Comparison of ENCODE assay signal across 25 cellular contexts in genomic region chr5:178228609-178229008, GRCh38. TPM values are rescaled to one million over a fixed set of nuclear protein-coding genes. Genes with fewer than 3 reads are reported as not detected.
"Had no signal": no experiment of that assay in that cellular context is flagged by ENCODE, and none has a peak within 500 bp of the region (broad histone marks: within the 10 kb centered on the region; RNA-seq: fewer than 3 reads in every experiment).

No MANE protein-coding gene starts in this region.

- H3K4me3 ChIP-seq: left lung, skin epidermis, thoracic aorta had no signal

- H3K4me3 Mint-ChIP-seq: activated B cell treated with CpG ODN at 0.5 μM for 24 hours; activated CD4-positive, alpha-beta memory T cell treated with anti-CD3 and anti-CD28 coated beads for 36 hours; activated CD8-positive, alpha-beta memory T cell treated with anti-CD3 and anti-CD28 coated beads, Interleukin-2, amount 10 ng/mL, durations not matched to agents 7 days and 5 days; memory B cell; stimulated activated memory B cell treated with anti-CD40 and anti-IgM and Interleukin-4, amounts not matched to agents 10 μg/mL and 1 μg/mL and 100 μg/mL, for 72 hours had no signal

- H3K27ac ChIP-seq: dorsolateral prefrontal cortex, left lung, skin epidermis, thoracic aorta had no signal

- H3K27ac Mint-ChIP-seq: activated B cell treated with CpG ODN at 0.5 μM for 24 hours; activated CD4-positive, alpha-beta memory T cell treated with anti-CD3 and anti-CD28 coated beads for 36 hours; stimulated activated memory B cell treated with anti-CD40 and anti-IgM and Interleukin-4, amounts not matched to agents 10 μg/mL and 1 μg/mL and 100 μg/mL, for 72 hours had no signal

- H3K9me3 Mint-ChIP-seq: activated B cell treated with CpG ODN at 0.5 μM for 24 hours; activated CD4-positive, alpha-beta memory T cell treated with anti-CD3 and anti-CD28 coated beads for 36 hours; activated naive CD8-positive, alpha-beta T cell treated with anti-CD3 and anti-CD28 coated beads for 36 hours; memory B cell; naive B cell; neural crest cell; stimulated activated memory B cell treated with anti-CD40 and anti-IgM and Interleukin-4, amounts not matched to agents 10 μg/mL and 1 μg/mL and 100 μg/mL, for 72 hours had no signal

- DNase-seq: activated B cell treated with CpG ODN at 0.5 μM for 24 hours; activated CD4-positive, alpha-beta memory T cell treated with anti-CD3 and anti-CD28 coated beads for 36 hours; activated CD4-positive, alpha-beta T cell treated with anti-CD3 and anti-CD28 coated beads for 4 hours; activated CD8-positive, alpha-beta memory T cell treated with anti-CD3 and anti-CD28 coated beads, Interleukin-2, amount 10 ng/mL, durations not matched to agents 7 days and 5 days; activated gamma-delta T cell treated with Interleukin-2 at 50 U/mL for 16 hours; activated naive CD8-positive, alpha-beta T cell treated with anti-CD3 and anti-CD28 coated beads for 36 hours; amniotic stem cell; dorsolateral prefrontal cortex; erythroblast; foreskin melanocyte; naive B cell; stimulated activated CD4-positive, alpha-beta T cell treated with anti-CD3 and anti-CD28 coated beads, Interleukin-4, amount 100 ng/mL, for 1 hour; T-helper 1 cell; T-helper 9 cell had no signal

- H3K9me3 ChIP-seq: left lung, thoracic aorta had no signal

- H3K27me3 Mint-ChIP-seq: activated B cell treated with CpG ODN at 0.5 μM for 24 hours; activated CD4-positive, alpha-beta memory T cell treated with anti-CD3 and anti-CD28 coated beads for 36 hours; activated CD8-positive, alpha-beta memory T cell treated with anti-CD3 and anti-CD28 coated beads, Interleukin-2, amount 10 ng/mL, durations not matched to agents 7 days and 5 days; activated naive CD8-positive, alpha-beta T cell treated with anti-CD3 and anti-CD28 coated beads for 36 hours; memory B cell; naive B cell; progenitor cell of endocrine pancreas; stimulated activated memory B cell treated with anti-CD40 and anti-IgM and Interleukin-4, amounts not matched to agents 10 μg/mL and 1 μg/mL and 100 μg/mL, for 72 hours had no signal

- H3K27me3 ChIP-seq: dorsolateral prefrontal cortex, left lung had no signal

RNA-seq across cellular contexts. Expression of gene GMCL2, which starts 41.4 kb away (rescaled TPM):
- total RNA-seq: activated B cell treated with CpG ODN at 0.5 μM for 24 hours; activated CD4-positive, alpha-beta memory T cell treated with anti-CD3 and anti-CD28 coated beads for 36 hours; activated CD8-positive, alpha-beta memory T cell treated with anti-CD3 and anti-CD28 coated beads, Interleukin-2, amount 10 ng/mL, durations not matched to agents 7 days and 5 days; activated naive CD8-positive, alpha-beta T cell treated with anti-CD3 and anti-CD28 coated beads for 36 hours; left lung; mononuclear cell; neural crest cell; omental fat pad; progenitor cell of endocrine pancreas; right cardiac atrium; thoracic aorta; ureter had no signal
